ENCODE assay signal across 9 cellular contexts in genomic region chr3:152323834-152324233, GRCh38. TPM values are rescaled to one million over a fixed set of nuclear protein-coding genes. Genes with fewer than 3 reads are reported as not detected.
A peak's percentile ranks its signal among the peaks of the same experiment; 100 is the strongest.
DNase-seq lines count a peak whose midpoint lies in the region; ATAC-seq and TF ChIP-seq lines count a peak whose summit lies in the region.
"Had no signal": no experiment of that assay in that cellular context is flagged by ENCODE, and none has a peak within 500 bp of the region (broad histone marks: within the 10 kb centered on the region; RNA-seq: fewer than 3 reads in every experiment).

No MANE protein-coding gene starts in this region.

- intact Hi-C loops in right lobe of liver (cut with DNase I) (no loop called here), body of pancreas (cut with DNase I) (no loop called here)

- TF ChIP-seq CTCF in right lobe of liver (IDR thresholded peaks at IDR 0.05) = no peak
- TF ChIP-seq CTCF in tibial nerve (IDR thresholded peaks at IDR 0.05) = no peak
- TF ChIP-seq CTCF in body of pancreas (IDR thresholded peaks at IDR 0.05) = no peak

- no peak for TF ChIP-seq POLR2A in GM18505 (IDR thresholded peaks at IDR 0.05; ENCODE audit: borderline replicate concordance, extremely low read depth, insufficient read depth, insufficient read length)
- TF ChIP-seq POLR2A in right lobe of liver (IDR thresholded peaks at IDR 0.05) = no peak
- TF ChIP-seq POLR2A in tibial nerve (IDR thresholded peaks at IDR 0.05) = no peak
- TF ChIP-seq POLR2A in body of pancreas (IDR thresholded peaks at IDR 0.05) = no peak

- H3K36me3 ChIP-seq in right lobe of liver (no peaks in the 10 kb centered on the region), tibial nerve (peaks cover 0 to 9% (median 0%) of the 10 kb centered on the region in 3 donors), body of pancreas (replicated peaks in 1 of 2; ENCODE audit: insufficient read depth in 1 of 2, low read depth in 2 of 2) (no peaks in the 10 kb centered on the region)

- no peaks in the 10 kb centered on the region for H3K9me3 ChIP-seq in right lobe of liver
- H3K9me3 ChIP-seq in tibial nerve = peaks cover 0 to 6% (median 0%) of the 10 kb centered on the region in 4 donors
- no peaks in the 10 kb centered on the region for H3K9me3 ChIP-seq in body of pancreas

- peak; percentile 79 for ATAC-seq in GM18505 (IDR thresholded peaks at IDR 0.05; ENCODE audit: unreplicated experiment)
- peak; percentile 77 for ATAC-seq in GM21423 (IDR thresholded peaks at IDR 0.05; ENCODE audit: unreplicated experiment)
- ATAC-seq in HG03521 (IDR thresholded peaks at IDR 0.05; ENCODE audit: unreplicated experiment) = peak; percentile 81
- peak; percentile 40 to 55 (median 46) for ATAC-seq in right lobe of liver
- ATAC-seq in body of pancreas = no peak

- H3K27me3 ChIP-seq in right lobe of liver = no peaks in the 10 kb centered on the region
- H3K27me3 ChIP-seq in tibial nerve = no peaks in the 10 kb centered on the region
- no peaks in the 10 kb centered on the region for H3K27me3 ChIP-seq in body of pancreas

- 24% methylated on average over 4 of the region's 4 CpGs for WGBS in right lobe of liver (ENCODE audit: insufficient coverage, low coverage, low lambda C conversion rate, missing lambda C conversion rate)
- WGBS in tibial nerve, 2 donors = 49 to 54% methylated on average over 4 of the region's 4 CpGs
- 64 to 69% methylated on average over 4 of the region's 4 CpGs for WGBS in body of pancreas, 2 donors

- H3K4me3 ChIP-seq in right lobe of liver (no peak overlapping the region), tibial nerve (no peak overlapping the region), body of pancreas (no peak overlapping the region)

- DNase-seq in right lobe of liver = no peak
- DNase-seq in NCI-H1436 (lab: John Stamatoyannopoulos, UW) = no peak
- no peak for DNase-seq in C1 segment of cervical spinal cord (lab: John Stamatoyannopoulos, UW)
- no peak for DNase-seq in tibial nerve (ENCODE audit: low spot score in 2 of 2)
- no peak for DNase-seq in body of pancreas
- DNase-seq: foreskin fibroblast had no signal

- TF ChIP-seq EP300 in tibial nerve (IDR thresholded peaks at IDR 0.05) = no peak

- H3K4me1 ChIP-seq in right lobe of liver = peaks cover 0 to 41% (median 11%) of the 10 kb centered on the region in 4 donors
- peaks cover 0 to 83% (median 42%) of the 10 kb centered on the region in 4 donors for H3K4me1 ChIP-seq in tibial nerve
- peaks cover 33% of the 10 kb centered on the region for H3K4me1 ChIP-seq in body of pancreas

- H3K27ac ChIP-seq in right lobe of liver (peak overlapping the region; percentile 12 to 53 (median 51)), tibial nerve (peak overlapping the region in 2 of 4 donors; percentile 8 to 27), body of pancreas (peak overlapping the region in 1 of 4 donors; percentile 30)

RNA-seq across cellular contexts. Expression of gene MBNL1, which starts 55.1 kb away (rescaled TPM):
- total RNA-seq in right lobe of liver = 10 to 100 TPM; 49.9 to 89.6 (median 63.2) TPM
- total RNA-seq in tibial nerve = 100 to 1,000 TPM; 353 to 653 (median 495) TPM
- 10 to 100 TPM; 77.3 to 82.4 TPM for total RNA-seq in body of pancreas
